Comparison of ENCODE assay signal across 22 cellular contexts in genomic region chr4:40164459-40164858, GRCh38. TPM values are rescaled to one million over a fixed set of nuclear protein-coding genes. Genes with fewer than 3 reads are reported as not detected.
DNase-seq lines count a peak whose midpoint lies in the region; ATAC-seq and TF ChIP-seq lines count a peak whose summit lies in the region.
"Had no signal": no experiment of that assay in that cellular context is flagged by ENCODE, and none has a peak within 500 bp of the region (broad histone marks: within the 10 kb centered on the region; RNA-seq: fewer than 3 reads in every experiment).

No MANE protein-coding gene starts in this region.

- H3K27me3 ChIP-seq in brain microvascular endothelial cell (replicated peaks) (no peaks in the 10 kb centered on the region), smooth muscle cell (ENCODE audit: low read depth) (no peaks in the 10 kb centered on the region)
- H3K27me3 ChIP-seq in CD8-positive, alpha-beta T cell (ENCODE audit: insufficient read depth, low read length), result no peaks in the 10 kb centered on the region
- H3K27me3 ChIP-seq: BLaER1 had no signal

- no peak overlapping the region for H3K4me3 Mint-ChIP-seq in activated CD4-positive, alpha-beta T cell treated with anti-CD3 and anti-CD28 coated beads, Interleukin-2, amount 10 ng/mL, durations not matched to agents 24 days and 14 days
- H3K4me3 Mint-ChIP-seq in activated CD4-positive, alpha-beta T cell treated with anti-CD3 and anti-CD28 coated beads, Interleukin-2, amount 10 ng/mL, durations not matched to agents 7 days and 5 days, result no peak overlapping the region
- no peak overlapping the region for H3K4me3 Mint-ChIP-seq in stimulated activated effector memory CD8-positive, alpha-beta T cell treated with anti-CD3 and anti-CD28 coated beads, Interleukin-12 subunit alpha, Interleukin-12 subunit beta, amount 100 ng/mL, for 72 hours
- H3K4me3 Mint-ChIP-seq in CD8-positive, alpha-beta T cell, result no peak overlapping the region
- H3K4me3 Mint-ChIP-seq in activated CD4-positive, alpha-beta T cell treated with anti-CD3 and anti-CD28 coated beads for 36 hours, result no peak overlapping the region
- H3K4me3 Mint-ChIP-seq: CD14-positive monocyte; CD4-positive, alpha-beta memory T cell had no signal

- H3K27me3 Mint-ChIP-seq in activated CD4-positive, alpha-beta T cell treated with anti-CD3 and anti-CD28 coated beads, Interleukin-2, amount 10 ng/mL, durations not matched to agents 24 days and 14 days, result no peaks in the 10 kb centered on the region
- H3K27me3 Mint-ChIP-seq in activated CD4-positive, alpha-beta T cell treated with anti-CD3 and anti-CD28 coated beads, Interleukin-2, amount 10 ng/mL, durations not matched to agents 7 days and 5 days, result no peaks in the 10 kb centered on the region
- no peaks in the 10 kb centered on the region for H3K27me3 Mint-ChIP-seq in CD8-positive, alpha-beta T cell (ENCODE audit: low read depth)
- H3K27me3 Mint-ChIP-seq in activated CD4-positive, alpha-beta T cell treated with anti-CD3 and anti-CD28 coated beads for 36 hours, result no peaks in the 10 kb centered on the region
- H3K27me3 Mint-ChIP-seq: CD4-positive, alpha-beta memory T cell had no signal

- CTCF ChIA-PET in activated CD4-positive, alpha-beta T cell treated with anti-CD3 and anti-CD28 coated beads, Interleukin-2, amount 10 ng/mL, durations not matched to agents 7 days and 5 days (lab: Charles Lee), result interaction anchor here (0.6 to 1.5 kb wide), 2 partner anchors 153 to 176 kb away, joined by 3 to 5 read pairs; no protein-coding TSS in a partner anchor
- CTCF ChIA-PET in CD8-positive, alpha-beta T cell (lab: Charles Lee), result interaction anchor here (0.7 kb wide), 2 partner anchors 21 to 136 kb away, joined by 3 read pairs; no protein-coding TSS in a partner anchor
- CTCF ChIA-PET in activated CD4-positive, alpha-beta T cell treated with anti-CD3 and anti-CD28 coated beads for 36 hours (lab: Charles Lee), result interaction anchor here (0.6 to 2.1 kb wide), 6 partner anchors 9 to 161 kb away, joined by 3 to 6 read pairs (median 4); no protein-coding TSS in a partner anchor

- H3K27ac ChIP-seq in brain microvascular endothelial cell (no peak overlapping the region), smooth muscle cell (ENCODE audit: low read depth) (no peak overlapping the region)
- H3K27ac ChIP-seq in CD8-positive, alpha-beta T cell (ENCODE audit: low read depth, low read length), result no peak overlapping the region
- H3K27ac ChIP-seq: BLaER1, GM23248, HL-60 had no signal

- intact Hi-C loops in activated CD4-positive, alpha-beta T cell treated with anti-CD3 and anti-CD28 coated beads, Interleukin-2, amount 10 ng/mL, durations not matched to agents 24 days and 14 days (cut with micrococcal nuclease), result no loop called here
- intact Hi-C loops in CD8-positive, alpha-beta T cell (cut with DNase I, micrococcal nuclease), result no loop called here
- intact Hi-C loops in activated CD4-positive, alpha-beta T cell treated with anti-CD3 and anti-CD28 coated beads for 36 hours (cut with DNase I, micrococcal nuclease), result no loop called here

- DNase-seq in activated CD4-positive, alpha-beta T cell treated with anti-CD3 and anti-CD28 coated beads, Interleukin-2, amount 10 ng/mL, durations not matched to agents 24 days and 14 days, result peak; percentile 25
- DNase-seq in activated CD4-positive, alpha-beta T cell treated with anti-CD3 and anti-CD28 coated beads, Interleukin-2, amount 10 ng/mL, durations not matched to agents 7 days and 5 days, result no peak
- DNase-seq in brain microvascular endothelial cell (peak; percentile 9), kidney glomerular epithelial cell (lab: John Stamatoyannopoulos, UW) (peak; percentile 3), smooth muscle cell (lab: John Stamatoyannopoulos, UW; ENCODE audit: unreplicated experiment) (no peak)
- no peak for DNase-seq in stimulated activated effector memory CD8-positive, alpha-beta T cell treated with anti-CD3 and anti-CD28 coated beads, Interleukin-12 subunit alpha, Interleukin-12 subunit beta, amount 100 ng/mL, for 72 hours (ENCODE audit: low spot score in 2 of 2)
- no peak for DNase-seq in CD8-positive, alpha-beta T cell
- DNase-seq in activated CD4-positive, alpha-beta T cell treated with anti-CD3 and anti-CD28 coated beads for 36 hours, result no peak
- DNase-seq: 8988T; Calu3; CD4-positive, alpha-beta memory T cell; DMS53; DND-41; EL; GM23248 had no signal

- in situ Hi-C loops in brain microvascular endothelial cell (cut with HindIII; ENCODE audit: low pct_ligation_motif_present, low sequenced_read_pairs), result no loop called here

- no peak for ATAC-seq in stimulated activated effector memory CD8-positive, alpha-beta T cell treated with anti-CD3 and anti-CD28 coated beads, Interleukin-12 subunit alpha, Interleukin-12 subunit beta, amount 100 ng/mL, for 72 hours
- no peak for ATAC-seq in CD8-positive, alpha-beta T cell
- no peak for ATAC-seq in activated CD4-positive, alpha-beta T cell treated with anti-CD3 and anti-CD28 coated beads for 36 hours

- H3K4me3 ChIP-seq in brain microvascular endothelial cell (ENCODE audit: low read depth, low read length), result no peak overlapping the region
- no peak overlapping the region for H3K4me3 ChIP-seq in smooth muscle cell
- H3K4me3 ChIP-seq in CD8-positive, alpha-beta T cell (ENCODE audit: low read depth, low read length), result no peak overlapping the region
- H3K4me3 ChIP-seq: BLaER1, GM23248, HAP-1 had no signal

- no peaks in the 10 kb centered on the region for H3F3A ChIP-seq in smooth muscle cell (ENCODE audit: low read depth)

- no peaks in the 10 kb centered on the region for H3K4me1 Mint-ChIP-seq in activated CD4-positive, alpha-beta T cell treated with anti-CD3 and anti-CD28 coated beads, Interleukin-2, amount 10 ng/mL, durations not matched to agents 24 days and 14 days
- H3K4me1 Mint-ChIP-seq in activated CD4-positive, alpha-beta T cell treated with anti-CD3 and anti-CD28 coated beads, Interleukin-2, amount 10 ng/mL, durations not matched to agents 7 days and 5 days, result no peaks in the 10 kb centered on the region
- peaks cover 6% of the 10 kb centered on the region for H3K4me1 Mint-ChIP-seq in stimulated activated effector memory CD8-positive, alpha-beta T cell treated with anti-CD3 and anti-CD28 coated beads, Interleukin-12 subunit alpha, Interleukin-12 subunit beta, amount 100 ng/mL, for 72 hours
- H3K4me1 Mint-ChIP-seq in CD8-positive, alpha-beta T cell (ENCODE audit: low read depth), result peaks cover 5% of the 10 kb centered on the region
- H3K4me1 Mint-ChIP-seq in activated CD4-positive, alpha-beta T cell treated with anti-CD3 and anti-CD28 coated beads for 36 hours, result peaks cover 14% of the 10 kb centered on the region
- H3K4me1 Mint-ChIP-seq: CD14-positive monocyte had no signal

- H4K20me1 ChIP-seq in smooth muscle cell (ENCODE audit: low read depth), result no peaks in the 10 kb centered on the region
- H4K20me1 ChIP-seq: BLaER1 had no signal

- no peaks in the 10 kb centered on the region for H3K4me1 ChIP-seq in smooth muscle cell (ENCODE audit: low read depth)
- no peaks in the 10 kb centered on the region for H3K4me1 ChIP-seq in CD8-positive, alpha-beta T cell (ENCODE audit: insufficient read depth, low read length)

- no peak for TF ChIP-seq CTCF in brain microvascular endothelial cell (IDR thresholded peaks at IDR 0.05; ENCODE audit: low read depth, low read length, missing control alignments)
- TF ChIP-seq CTCF in smooth muscle cell (IDR thresholded peaks at IDR 0.05; ENCODE audit: borderline replicate concordance, insufficient read depth, poor library complexity, severe bottlenecking), result no peak
- no peak for TF ChIP-seq CTCF in CD8-positive, alpha-beta T cell (IDR thresholded peaks at IDR 0.05)

- 73% methylated on average over 3 of the region's 3 CpGs for WGBS in smooth muscle cell (ENCODE audit: low lambda C conversion rate)

- POLR2A ChIA-PET in activated CD4-positive, alpha-beta T cell treated with anti-CD3 and anti-CD28 coated beads, Interleukin-2, amount 10 ng/mL, durations not matched to agents 7 days and 5 days (lab: Charles Lee), result interaction anchor here (0.6 kb wide), 1 partner anchor 60 kb away, joined by 3 read pairs; no protein-coding TSS in a partner anchor
- POLR2A ChIA-PET in CD8-positive, alpha-beta T cell (lab: Charles Lee), result interaction anchor here (0.7 kb wide), 1 partner anchor 20 kb away, joined by 3 read pairs; no protein-coding TSS in a partner anchor
- POLR2A ChIA-PET in activated CD4-positive, alpha-beta T cell treated with anti-CD3 and anti-CD28 coated beads for 36 hours (lab: Charles Lee), result interaction anchor here (0.6 kb wide), 1 partner anchor 524 kb away, joined by 5 read pairs; no protein-coding TSS in a partner anchor

- H2AFZ ChIP-seq in smooth muscle cell (ENCODE audit: low read depth), result no peak overlapping the region
- H2AFZ ChIP-seq: GM23248 had no signal

- no peaks in the 10 kb centered on the region for H3K9me3 ChIP-seq in smooth muscle cell (replicated peaks; ENCODE audit: low read depth)
- H3K9me3 ChIP-seq in CD8-positive, alpha-beta T cell (ENCODE audit: low read length), result no peaks in the 10 kb centered on the region

- H3K9ac ChIP-seq in smooth muscle cell (ENCODE audit: low read depth), result no peak overlapping the region
- H3K9ac ChIP-seq: BLaER1, GM23248 had no signal

- H3K9me3 Mint-ChIP-seq in activated CD4-positive, alpha-beta T cell treated with anti-CD3 and anti-CD28 coated beads, Interleukin-2, amount 10 ng/mL, durations not matched to agents 24 days and 14 days, result peaks cover 5% of the 10 kb centered on the region
- H3K9me3 Mint-ChIP-seq in activated CD4-positive, alpha-beta T cell treated with anti-CD3 and anti-CD28 coated beads, Interleukin-2, amount 10 ng/mL, durations not matched to agents 7 days and 5 days, result peaks cover 5% of the 10 kb centered on the region
- peaks cover 10% of the 10 kb centered on the region for H3K9me3 Mint-ChIP-seq in stimulated activated effector memory CD8-positive, alpha-beta T cell treated with anti-CD3 and anti-CD28 coated beads, Interleukin-12 subunit alpha, Interleukin-12 subunit beta, amount 100 ng/mL, for 72 hours
- peaks cover 8% of the 10 kb centered on the region for H3K9me3 Mint-ChIP-seq in CD8-positive, alpha-beta T cell
- no peaks in the 10 kb centered on the region for H3K9me3 Mint-ChIP-seq in activated CD4-positive, alpha-beta T cell treated with anti-CD3 and anti-CD28 coated beads for 36 hours (ENCODE audit: low read depth)

- H3K36me3 ChIP-seq in brain microvascular endothelial cell (replicated peaks), result no peaks in the 10 kb centered on the region
- H3K36me3 ChIP-seq in smooth muscle cell (ENCODE audit: low read depth), result peaks cover 7% of the 10 kb centered on the region
- no peaks in the 10 kb centered on the region for H3K36me3 ChIP-seq in CD8-positive, alpha-beta T cell (ENCODE audit: insufficient read depth, low read length)
- H3K36me3 ChIP-seq: HAP-1 had no signal

- peak overlapping the region; percentile 6 for H3K4me2 ChIP-seq in smooth muscle cell
- H3K4me2 ChIP-seq: BLaER1 had no signal

- peaks cover 46% of the 10 kb centered on the region for H3K36me3 Mint-ChIP-seq in activated CD4-positive, alpha-beta T cell treated with anti-CD3 and anti-CD28 coated beads, Interleukin-2, amount 10 ng/mL, durations not matched to agents 24 days and 14 days (ENCODE audit: low read depth)
- H3K36me3 Mint-ChIP-seq in activated CD4-positive, alpha-beta T cell treated with anti-CD3 and anti-CD28 coated beads, Interleukin-2, amount 10 ng/mL, durations not matched to agents 7 days and 5 days (ENCODE audit: low read depth), result peaks cover 58% of the 10 kb centered on the region
- no peaks in the 10 kb centered on the region for H3K36me3 Mint-ChIP-seq in stimulated activated effector memory CD8-positive, alpha-beta T cell treated with anti-CD3 and anti-CD28 coated beads, Interleukin-12 subunit alpha, Interleukin-12 subunit beta, amount 100 ng/mL, for 72 hours
- peaks cover 24% of the 10 kb centered on the region for H3K36me3 Mint-ChIP-seq in CD8-positive, alpha-beta T cell
- peaks cover 20% of the 10 kb centered on the region for H3K36me3 Mint-ChIP-seq in activated CD4-positive, alpha-beta T cell treated with anti-CD3 and anti-CD28 coated beads for 36 hours (ENCODE audit: low read depth)

- H3K79me2 ChIP-seq in smooth muscle cell (ENCODE audit: low read depth), result no peaks in the 10 kb centered on the region

- no peak overlapping the region for H3K27ac Mint-ChIP-seq in activated CD4-positive, alpha-beta T cell treated with anti-CD3 and anti-CD28 coated beads, Interleukin-2, amount 10 ng/mL, durations not matched to agents 24 days and 14 days
- H3K27ac Mint-ChIP-seq in activated CD4-positive, alpha-beta T cell treated with anti-CD3 and anti-CD28 coated beads, Interleukin-2, amount 10 ng/mL, durations not matched to agents 7 days and 5 days, result no peak overlapping the region
- no peak overlapping the region for H3K27ac Mint-ChIP-seq in stimulated activated effector memory CD8-positive, alpha-beta T cell treated with anti-CD3 and anti-CD28 coated beads, Interleukin-12 subunit alpha, Interleukin-12 subunit beta, amount 100 ng/mL, for 72 hours
- H3K27ac Mint-ChIP-seq in CD8-positive, alpha-beta T cell, result no peak overlapping the region
- H3K27ac Mint-ChIP-seq in activated CD4-positive, alpha-beta T cell treated with anti-CD3 and anti-CD28 coated beads for 36 hours, result no peak overlapping the region
- H3K27ac Mint-ChIP-seq: CD14-positive monocyte had no signal

RNA-seq across cellular contexts. Expression of gene RHOH, which starts 32.4 kb away (rescaled TPM):
- 98.1 and 107 TPM in 2 replicates for total RNA-seq in activated CD4-positive, alpha-beta T cell treated with anti-CD3 and anti-CD28 coated beads, Interleukin-2, amount 10 ng/mL, durations not matched to agents 24 days and 14 days
- total RNA-seq in activated CD4-positive, alpha-beta T cell treated with anti-CD3 and anti-CD28 coated beads, Interleukin-2, amount 10 ng/mL, durations not matched to agents 7 days and 5 days, result 100 to 1,000 TPM; 134 to 137 TPM
- not detected in 2 replicates for total RNA-seq in smooth muscle cell
- 0.46 TPM in 1 of 2 replicates, not detected in the other for polyA plus RNA-seq in smooth muscle cell
- 100 to 1,000 TPM; 533 to 539 TPM for total RNA-seq in CD8-positive, alpha-beta T cell
- 10 to 100 TPM; 74.7 to 83.6 TPM for total RNA-seq in activated CD4-positive, alpha-beta T cell treated with anti-CD3 and anti-CD28 coated beads for 36 hours
- total RNA-seq: Calu3, GM23248, H4, HT1080 had no signal
- polyA plus RNA-seq: AG04450, GM23248 had no signal

Comparison
In these comparisons a context has a peak if more than half of its experiments do, and no peak if none do; other contexts are left out.
1. DNase-seq: peak in activated CD4-positive, alpha-beta T cell treated with anti-CD3 and anti-CD28 coated beads, Interleukin-2, amount 10 ng/mL, durations not matched to agents 24 days and 14 days (single experiment), brain microvascular endothelial cell (single experiment) and kidney glomerular epithelial cell (single experiment); none in activated CD4-positive, alpha-beta T cell treated with anti-CD3 and anti-CD28 coated beads, Interleukin-2, amount 10 ng/mL, durations not matched to agents 7 days and 5 days (single experiment), smooth muscle cell (single experiment), stimulated activated effector memory CD8-positive, alpha-beta T cell treated with anti-CD3 and anti-CD28 coated beads, Interleukin-12 subunit alpha, Interleukin-12 subunit beta, amount 100 ng/mL, for 72 hours (0 of 2), CD8-positive, alpha-beta T cell (0 of 7) and activated CD4-positive, alpha-beta T cell treated with anti-CD3 and anti-CD28 coated beads for 36 hours (single experiment).
2. RNA of gene RHOH, which starts 32.4 kb away (total RNA-seq): 533 to 539 TPM in CD8-positive, alpha-beta T cell, 134 to 137 TPM in activated CD4-positive, alpha-beta T cell treated with anti-CD3 and anti-CD28 coated beads, Interleukin-2, amount 10 ng/mL, durations not matched to agents 7 days and 5 days, 98.1 to 107 TPM in activated CD4-positive, alpha-beta T cell treated with anti-CD3 and anti-CD28 coated beads, Interleukin-2, amount 10 ng/mL, durations not matched to agents 24 days and 14 days and 74.7 to 83.6 TPM in activated CD4-positive, alpha-beta T cell treated with anti-CD3 and anti-CD28 coated beads for 36 hours; not detected in smooth muscle cell; every median in the first group is over 10 times any median in the second.